ENCODE assay signal across 16 cellular contexts in the genomic region with DNA sequence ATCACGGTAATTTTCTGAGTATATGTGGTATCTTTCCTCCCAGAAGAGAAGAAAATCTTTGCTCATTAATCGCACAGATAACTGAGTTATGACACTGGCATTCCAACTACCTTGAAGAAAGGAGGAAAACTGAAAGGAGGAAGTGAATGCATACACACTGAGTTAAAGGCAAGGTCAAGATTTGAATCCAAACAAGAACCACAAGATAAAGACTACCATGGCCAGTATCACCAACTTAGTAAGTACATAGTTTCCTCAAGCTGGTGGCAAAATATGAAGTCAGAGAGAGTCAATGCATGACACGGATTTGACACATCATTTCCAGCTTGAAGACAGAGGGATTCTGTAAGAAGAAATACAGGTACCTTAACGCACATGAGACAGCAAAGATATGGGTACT.
DNase-seq lines count a peak whose midpoint lies in the region; ATAC-seq, FAIRE-seq and TF ChIP-seq lines count a peak whose summit lies in the region.
"Had no signal": no experiment of that assay in that cellular context is flagged by ENCODE, and none has a peak within 500 bp of the region (broad histone marks: within the 10 kb centered on the region; RNA-seq: fewer than 3 reads in every experiment).

No MANE protein-coding gene starts in this region.

- H3K36me3 ChIP-seq in mucosa of descending colon (ENCODE audit: low read depth), result no peaks in the 10 kb centered on the region
- no peaks in the 10 kb centered on the region for H3K36me3 ChIP-seq in tibial nerve

- H3K27ac Mint-ChIP-seq in HFFc6, result peak overlapping the region; percentile 50; the same call in 1 of the 2 replicates
- H3K27ac Mint-ChIP-seq: CD4-positive, CD25-positive, alpha-beta regulatory T cell; H9 had no signal

- TF ChIP-seq EP300 in tibial nerve (IDR thresholded peaks at IDR 0.05), result no peak

- no peaks in the 10 kb centered on the region for H3K4me1 ChIP-seq in mucosa of descending colon (ENCODE audit: low read depth)
- no peaks in the 10 kb centered on the region for H3K4me1 ChIP-seq in tibial nerve
- H3K4me1 ChIP-seq: BLaER1 treated with 17β-estradiol and CSF1 and Interleukin-3, amounts not matched to agents 10 nM and 100 nM had no signal

- H3K9me3 Mint-ChIP-seq in HFFc6, result no peaks in the 10 kb centered on the region; the same call in 1 of the 2 replicates

- H3K4me1 Mint-ChIP-seq in HFFc6 (ENCODE audit: low read depth), result peaks cover 31% of the 10 kb centered on the region
- H3K4me1 Mint-ChIP-seq: CD4-positive, CD25-positive, alpha-beta regulatory T cell; H9 had no signal

- peaks cover 11% of the 10 kb centered on the region for H3K36me3 Mint-ChIP-seq in HFFc6 (ENCODE audit: low read depth)

- CTCF ChIA-PET in RWPE1 (lab: Yijun Ruan, JAX), result no interaction called here

- TF ChIP-seq CTCF in HFFc6 (IDR thresholded peaks at IDR 0.05) (no peak), mucosa of descending colon (IDR thresholded peaks at IDR 0.05) (no peak), tibial nerve (IDR thresholded peaks at IDR 0.05) (no peak), RWPE1 (conservative IDR thresholded peaks at IDR 0.05; ENCODE audit: low read depth) (no peak)

- intact Hi-C loops in mucosa of descending colon (cut with DNase I, micrococcal nuclease), result no loop called here

- DNase-seq in HFFc6 (no peak), RCC 7860 (ENCODE audit: low spot score) (peak; percentile 51), epithelial cell of prostate (ENCODE audit: low read depth, low spot score) (no peak), mucosa of descending colon (no peak), tibial nerve (ENCODE audit: low spot score in 2 of 2) (no peak), RWPE1 (ENCODE audit: low spot score) (no peak), NCI-H82 treated with DMSO at 0.1 percent for 48 hours (lab: John Stamatoyannopoulos, UW; ENCODE audit: unreplicated experiment) (no peak)
- DNase-seq in stimulated activated naive CD4-positive, alpha-beta T cell treated with Interleukin-2 at 50 U/mL for 16 hours (lab: John Stamatoyannopoulos, UW), result no peak
- DNase-seq: ACHN; CD4-positive, CD25-positive, alpha-beta regulatory T cell; GOT3; H9 had no signal

- no peak for TF ChIP-seq POLR2A in tibial nerve (IDR thresholded peaks at IDR 0.05)

- peak overlapping the region; percentile 26 for H3K4me3 Mint-ChIP-seq in HFFc6
- H3K4me3 Mint-ChIP-seq: CD4-positive, CD25-positive, alpha-beta regulatory T cell; H9 had no signal

- POLR2A ChIA-PET in RWPE1 (lab: Yijun Ruan, JAX; ENCODE audit: low non-redundant PET), result no interaction called here

- 85 to 89% methylated on average over 4 of the region's 4 CpGs for WGBS in tibial nerve, 2 donors

- no peak overlapping the region for H3K4me3 ChIP-seq in mucosa of descending colon
- no peak overlapping the region for H3K4me3 ChIP-seq in tibial nerve
- H3K4me3 ChIP-seq: BLaER1 treated with 17β-estradiol and CSF1 and Interleukin-3, amounts not matched to agents 10 nM and 100 nM had no signal

- H3K9me3 ChIP-seq in mucosa of descending colon (peaks cover 3% of the 10 kb centered on the region), tibial nerve (peaks cover 0 to 14% (median 1%) of the 10 kb centered on the region in 4 donors)

- H3K27me3 ChIP-seq in tibial nerve, result no peaks in the 10 kb centered on the region
- H3K27me3 ChIP-seq: BLaER1 treated with 17β-estradiol and CSF1 and Interleukin-3, amounts not matched to agents 10 nM and 100 nM had no signal

- FAIRE-seq in RCC 7860 (lab: Jason Lieb, UNC), result no peak
- FAIRE-seq: G401.6, GM12891, HTR-8/SVneo had no signal

- H3K27me3 Mint-ChIP-seq in HFFc6 (ENCODE audit: insufficient read depth), result no peaks in the 10 kb centered on the region; the same call in 1 of the 2 replicates
- H3K27me3 Mint-ChIP-seq: CD4-positive, CD25-positive, alpha-beta regulatory T cell had no signal

- H3K27ac ChIP-seq in epithelial cell of prostate (peak overlapping the region; percentile 4), tibial nerve (no peak overlapping the region), RWPE1 (no peak overlapping the region)
- H3K27ac ChIP-seq: BLaER1 treated with 17β-estradiol and CSF1 and Interleukin-3, amounts not matched to agents 10 nM and 100 nM had no signal

- ATAC-seq in mucosa of descending colon, result peak; percentile 38
